Comparison of ENCODE assay signal across 15 cellular contexts in genomic region chr10:102781921-102782542, GRCh38. TPM values are rescaled to one million over a fixed set of nuclear protein-coding genes. Genes with fewer than 3 reads are reported as not detected.
DNase-seq lines count a peak whose midpoint lies in the region; ATAC-seq, FAIRE-seq and TF ChIP-seq lines count a peak whose summit lies in the region.
"Had no signal": no experiment of that assay in that cellular context is flagged by ENCODE, and none has a peak within 500 bp of the region (broad histone marks: within the 10 kb centered on the region; RNA-seq: fewer than 3 reads in every experiment).

No MANE protein-coding gene starts in this region.

- peaks cover 3% of the 10 kb centered on the region for H4K20me1 ChIP-seq in hepatocyte (ENCODE audit: insufficient read depth, poor library complexity, severe bottlenecking)

- H3K27me3 ChIP-seq in breast epithelium: no peaks in the 10 kb centered on the region
- H3K27me3 ChIP-seq in hepatocyte: no peaks in the 10 kb centered on the region
- no peaks in the 10 kb centered on the region for H3K27me3 ChIP-seq in skeletal muscle satellite cell (ENCODE audit: control insufficient read depth, insufficient read depth, low read length)

- H3K4me1 ChIP-seq in breast epithelium (peaks cover 33 to 37% of the 10 kb centered on the region in 2 donors), hepatocyte (ENCODE audit: insufficient read depth) (peaks cover 59% of the 10 kb centered on the region), skeletal muscle satellite cell (ENCODE audit: control insufficient read depth, insufficient read depth, low read length) (peaks cover 68% of the 10 kb centered on the region)

- H3K9me3 Mint-ChIP-seq in HFFc6: no peaks in the 10 kb centered on the region
- H3K9me3 Mint-ChIP-seq in natural killer cell treated with Interleukin-12 subunit alpha and Interleukin-12 subunit beta and Interleukin-15 and Interleukin-18, amount 100 ng/mL, for 72 hours: no peaks in the 10 kb centered on the region
- H3K9me3 Mint-ChIP-seq: activated T-cell treated with anti-CD3 and anti-CD28 coated beads, Interleukin-2, amount 50 U/mL, for 4 hours; GM23338; neural crest cell had no signal

- ATAC-seq in natural killer cell treated with Interleukin-12 subunit alpha and Interleukin-12 subunit beta and Interleukin-15 and Interleukin-18, amount 100 ng/mL, for 72 hours: no peak
- ATAC-seq: activated T-cell treated with anti-CD3 and anti-CD28 coated beads, Interleukin-2, amount 50 U/mL, for 4 hours had no signal

- intact Hi-C loops in breast epithelium (cut with DNase I; ENCODE audit: low total_unique reads): no loop called here

- peak overlapping the region; percentile 28; the same call in 1 of the 2 replicates for H3K27ac Mint-ChIP-seq in HFFc6
- peak overlapping the region in 1 of 2 donors; percentile 73 for H3K27ac Mint-ChIP-seq in natural killer cell treated with Interleukin-12 subunit alpha and Interleukin-12 subunit beta and Interleukin-15 and Interleukin-18, amount 100 ng/mL, for 72 hours
- H3K27ac Mint-ChIP-seq: GM23338 had no signal

- H3K79me2 ChIP-seq in hepatocyte: peaks cover 80% of the 10 kb centered on the region

- no peak for TF ChIP-seq POLR2A in breast epithelium (IDR thresholded peaks at IDR 0.05)

- no peaks in the 10 kb centered on the region for H3K9me2 ChIP-seq in hepatocyte (replicated peaks; ENCODE audit: insufficient read depth)

- peaks cover 2% of the 10 kb centered on the region for H3K27me3 Mint-ChIP-seq in HFFc6 (ENCODE audit: insufficient read depth)
- no peaks in the 10 kb centered on the region for H3K27me3 Mint-ChIP-seq in natural killer cell treated with Interleukin-12 subunit alpha and Interleukin-12 subunit beta and Interleukin-15 and Interleukin-18, amount 100 ng/mL, for 72 hours

- H3K36me3 ChIP-seq in breast epithelium (no peaks in the 10 kb centered on the region), hepatocyte (replicated peaks; ENCODE audit: insufficient read depth, low read depth) (no peaks in the 10 kb centered on the region), skeletal muscle satellite cell (ENCODE audit: insufficient read depth, low read length) (peaks cover 9% of the 10 kb centered on the region)

- H3K9me3 ChIP-seq in breast epithelium (no peaks in the 10 kb centered on the region), hepatocyte (ENCODE audit: low read depth) (no peaks in the 10 kb centered on the region), skeletal muscle satellite cell (replicated peaks; ENCODE audit: low read length) (no peaks in the 10 kb centered on the region)

- H3K36me3 Mint-ChIP-seq in HFFc6 (ENCODE audit: low read depth): peaks cover 6% of the 10 kb centered on the region; the same call in 1 of the 2 replicates
- no peaks in the 10 kb centered on the region for H3K36me3 Mint-ChIP-seq in natural killer cell treated with Interleukin-12 subunit alpha and Interleukin-12 subunit beta and Interleukin-15 and Interleukin-18, amount 100 ng/mL, for 72 hours

- H3K4me3 ChIP-seq in breast epithelium (peak overlapping the region in 1 of 3 donors; percentile 49), hepatocyte (no peak overlapping the region), skeletal muscle satellite cell (ENCODE audit: low read length) (peak overlapping the region; percentile 51)
- H3K4me3 ChIP-seq: GM23338 had no signal

- peak overlapping the region; percentile 77 for H3K9ac ChIP-seq in skeletal muscle satellite cell (ENCODE audit: low read depth, low read length)

- no peak for DNase-seq in HFFc6
- no peak for DNase-seq in breast epithelium (ENCODE audit: low spot score in 2 of 2)
- no peak for DNase-seq in hepatocyte (ENCODE audit: low spot score)
- no peak for DNase-seq in iPS-NIHi11 (ENCODE audit: low spot score)
- DNase-seq in HTR-8/SVneo (ENCODE audit: insufficient read length, low spot score): no peak
- DNase-seq in natural killer cell treated with Interleukin-12 subunit alpha and Interleukin-12 subunit beta and Interleukin-15 and Interleukin-18, amount 100 ng/mL, for 72 hours (ENCODE audit: low spot score): no peak
- no peak for DNase-seq in NCI-H1694 (lab: John Stamatoyannopoulos, UW)
- DNase-seq: activated T-cell treated with anti-CD3 and anti-CD28 coated beads, Interleukin-2, amount 50 U/mL, for 4 hours; foreskin melanocyte; NCI-H1930; SW 1271 had no signal

- H2AFZ ChIP-seq in hepatocyte: no peak overlapping the region
- H2AFZ ChIP-seq: GM23338 had no signal

- peak overlapping the region; percentile 87 to 96 for H3K27ac ChIP-seq in breast epithelium
- H3K27ac ChIP-seq in hepatocyte: peak overlapping the region; percentile 88
- H3K27ac ChIP-seq: C4-2B had no signal

- H3K4me2 ChIP-seq in hepatocyte (peak overlapping the region; percentile 58), skeletal muscle satellite cell (ENCODE audit: low read length) (peak overlapping the region; percentile 72)

- WGBS in hepatocyte (ENCODE audit: low lambda C conversion rate, missing lambda C conversion rate): 76% methylated on average over 6 of the region's 6 CpGs

- TF ChIP-seq CTCF in HFFc6 (IDR thresholded peaks at IDR 0.05): no peak
- TF ChIP-seq CTCF in breast epithelium (IDR thresholded peaks at IDR 0.05): no peak
- TF ChIP-seq CTCF in hepatocyte (IDR thresholded peaks at IDR 0.05; ENCODE audit: poor library complexity): no peak

- no peak for FAIRE-seq in HTR-8/SVneo (lab: Jason Lieb, UNC)

- H3K4me3 Mint-ChIP-seq in HFFc6: peak overlapping the region; percentile 49; the same call in 1 of the 2 replicates
- no peak overlapping the region for H3K4me3 Mint-ChIP-seq in natural killer cell treated with Interleukin-12 subunit alpha and Interleukin-12 subunit beta and Interleukin-15 and Interleukin-18, amount 100 ng/mL, for 72 hours
- H3K4me3 Mint-ChIP-seq: activated T-cell treated with anti-CD3 and anti-CD28 coated beads, Interleukin-2, amount 50 U/mL, for 4 hours; GM23338; neural crest cell had no signal

- peaks cover 69% of the 10 kb centered on the region for H3K4me1 Mint-ChIP-seq in HFFc6 (ENCODE audit: low read depth)
- H3K4me1 Mint-ChIP-seq in natural killer cell treated with Interleukin-12 subunit alpha and Interleukin-12 subunit beta and Interleukin-15 and Interleukin-18, amount 100 ng/mL, for 72 hours (ENCODE audit: low read depth in 2 of 2): peaks cover 59 to 60% of the 10 kb centered on the region in 2 donors

RNA-seq across cellular contexts. Expression of gene WBP1L, which starts 38.3 kb away (rescaled TPM):
- 10 to 100 TPM; 34.9 to 40.7 (median 38.6) TPM for total RNA-seq in HFFc6 (2021; fragmentation: NEBNext Ultra II Directional; extraction: Animal tissue kit (Norgen Biotek cat#: 25700))
- total RNA-seq in breast epithelium: 100 to 1,000 TPM; 114 to 174 (median 143) TPM
- total RNA-seq in hepatocyte: 57.1 and 57.8 TPM in 2 replicates
- polyA plus RNA-seq in hepatocyte: 21.6 and 24.5 TPM in 2 replicates
- total RNA-seq in skeletal muscle satellite cell (2012; rRNA removed): 29.2 and 41.3 TPM in 2 replicates
- total RNA-seq in natural killer cell treated with Interleukin-12 subunit alpha and Interleukin-12 subunit beta and Interleukin-15 and Interleukin-18, amount 100 ng/mL, for 72 hours: 10 to 100 TPM; 21.0 to 33.1 TPM

RNA-seq across cellular contexts. Expression of gene CYP17A1, which starts 55.2 kb away (rescaled TPM):
- not detected for total RNA-seq in HFFc6 (2021; fragmentation: NEBNext Ultra II Directional; extraction: Animal tissue kit (Norgen Biotek cat#: 25700))
- not detected for total RNA-seq in breast epithelium
- total RNA-seq in hepatocyte: not detected in 2 replicates
- polyA plus RNA-seq in hepatocyte: not detected in 2 replicates
- total RNA-seq in skeletal muscle satellite cell (2012; rRNA removed): not detected in 2 replicates
- not detected for total RNA-seq in natural killer cell treated with Interleukin-12 subunit alpha and Interleukin-12 subunit beta and Interleukin-15 and Interleukin-18, amount 100 ng/mL, for 72 hours
- total RNA-seq: GM23338, neural crest cell had no signal
- polyA plus RNA-seq: GM23338 had no signal
